9 cellular contexts compared by ENCODE assay signal in the genomic region with DNA sequence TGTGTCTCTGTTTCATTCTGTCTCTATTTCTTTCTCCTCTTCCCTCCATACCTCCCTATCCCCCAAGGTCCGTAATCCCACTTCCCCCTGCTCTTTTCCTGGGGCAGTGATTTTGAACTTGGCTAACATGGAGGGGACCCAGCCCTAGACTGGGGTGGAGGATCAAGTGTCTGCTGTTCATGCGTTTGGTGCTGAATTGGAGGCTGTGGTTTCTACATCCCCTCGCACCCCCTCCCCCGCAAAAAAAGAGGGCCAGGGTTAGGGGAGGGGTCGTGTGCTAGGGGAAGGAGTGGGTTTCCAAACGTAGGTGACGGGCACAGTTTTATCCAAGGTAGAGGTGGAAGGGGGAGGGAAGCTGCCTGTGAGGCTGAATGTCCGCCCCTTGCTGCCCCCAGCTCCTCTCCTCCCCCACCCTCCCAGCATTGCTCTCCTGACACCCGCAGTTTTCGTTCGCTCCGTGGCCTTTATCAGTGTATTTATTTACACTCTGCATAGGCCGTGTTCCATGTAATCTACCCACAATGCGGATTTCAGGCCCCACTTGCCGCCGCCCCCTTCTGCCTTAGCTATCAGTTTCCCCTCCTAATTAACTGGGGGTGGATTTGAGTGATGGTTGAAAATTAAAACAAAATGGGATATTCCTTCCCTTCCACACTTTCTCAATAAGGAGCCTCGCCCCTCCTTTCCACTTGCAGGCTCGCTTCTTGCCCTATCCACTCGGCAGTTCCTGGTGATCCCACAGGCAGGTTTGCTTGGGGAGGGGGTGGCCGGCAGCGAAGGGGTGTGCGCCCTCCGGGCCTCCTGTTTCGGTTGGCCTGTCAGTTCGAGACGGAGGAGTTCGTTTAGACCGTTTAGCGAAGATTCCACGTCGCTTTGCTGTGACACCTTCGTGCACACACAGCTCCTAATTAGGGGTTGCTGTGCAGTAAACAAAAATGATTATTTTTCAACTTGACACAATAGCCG. TPM values are rescaled to one million over a fixed set of nuclear protein-coding genes. Genes with fewer than 3 reads are reported as not detected.
DNase-seq lines count a peak whose midpoint lies in the region; FAIRE-seq and TF ChIP-seq lines count a peak whose summit lies in the region.
"Had no signal": no experiment of that assay in that cellular context is flagged by ENCODE, and none has a peak within 500 bp of the region (broad histone marks: within the 10 kb centered on the region; RNA-seq: fewer than 3 reads in every experiment).

No MANE protein-coding gene starts in this region.

- peaks cover 16% of the 10 kb centered on the region for H3K4me1 ChIP-seq in parathyroid adenoma

- H3K4me3 Mint-ChIP-seq in IgD-negative memory B cell: peak overlapping the region; percentile 59 to 84 (median 82)

- H3K27ac Mint-ChIP-seq in IgD-negative memory B cell: peak overlapping the region; percentile 46 to 74 (median 53)

- H3K27me3 Mint-ChIP-seq in IgD-negative memory B cell: peaks cover 38% of the 10 kb centered on the region

- peak overlapping the region; percentile 57 to 97 (median 82) for H3K4me3 ChIP-seq in dorsolateral prefrontal cortex
- H3K4me3 ChIP-seq in parathyroid adenoma (ENCODE audit: low read depth, low read length): no peak overlapping the region
- H3K4me3 ChIP-seq: HAP-1 had no signal

- H3K27me3 ChIP-seq in dorsolateral prefrontal cortex (no peaks in the 10 kb centered on the region), parathyroid adenoma (ENCODE audit: control insufficient read depth, insufficient read depth, low read length) (no peaks in the 10 kb centered on the region)

- H3K4me2 ChIP-seq in parathyroid adenoma (ENCODE audit: low read length): no peak overlapping the region

- no peaks in the 10 kb centered on the region for H3K9me3 Mint-ChIP-seq in IgD-negative memory B cell

- DNase-seq in NCI-H345 (lab: John Stamatoyannopoulos, UW): peak; percentile 6
- DNase-seq in NCI-H345 treated with DMSO at 0.1 percent for 48 hours (lab: John Stamatoyannopoulos, UW; ENCODE audit: unreplicated experiment): no peak
- peak in 1 of 10 donors; percentile 49 for DNase-seq in dorsolateral prefrontal cortex
- no peak for DNase-seq in NCI-H510A (lab: John Stamatoyannopoulos, UW)
- no peak for DNase-seq in HTR-8/SVneo (ENCODE audit: insufficient read length, low spot score)
- no peak for DNase-seq in SKM-1 (lab: John Stamatoyannopoulos, UW; ENCODE audit: unreplicated experiment)

- TF ChIP-seq CTCF in dorsolateral prefrontal cortex (IDR thresholded peaks at IDR 0.05 in 54 of 56, conservative IDR thresholded peaks at IDR 0.05 in 2 of 56; ENCODE audit: low read depth in 1 of 56, partially characterized antibody in 56 of 56): no peak
- no peak for TF ChIP-seq CTCF in parathyroid adenoma (IDR thresholded peaks at IDR 0.05)

- peak overlapping the region; percentile 82 for H2AFZ ChIP-seq in parathyroid adenoma

- no peaks in the 10 kb centered on the region for H3K9me3 ChIP-seq in parathyroid adenoma (ENCODE audit: control insufficient read depth, low read length)
- H3K9me3 ChIP-seq: HAP-1 had no signal

- intact Hi-C loops in dorsolateral prefrontal cortex (cut with DNase I): loop anchor here (5.0 kb wide), 4 partner anchors 44 to 151 kb away; no protein-coding TSS in a partner anchor

- no peaks in the 10 kb centered on the region for H3K79me2 ChIP-seq in parathyroid adenoma

- H3K36me3 Mint-ChIP-seq in IgD-negative memory B cell: no peaks in the 10 kb centered on the region

- peak overlapping the region; percentile 19 for H3K9ac ChIP-seq in parathyroid adenoma

- H3K36me3 ChIP-seq in parathyroid adenoma (ENCODE audit: control insufficient read depth, insufficient read depth, low read length): no peaks in the 10 kb centered on the region
- H3K36me3 ChIP-seq: HAP-1 had no signal

- peaks cover 6 to 13% (median 13%) of the 10 kb centered on the region in 3 donors for H3K4me1 Mint-ChIP-seq in IgD-negative memory B cell

- H3K27ac ChIP-seq in dorsolateral prefrontal cortex (peak overlapping the region; percentile 86 to 99 (median 98)), parathyroid adenoma (peak overlapping the region; percentile 82)

- FAIRE-seq in HTR-8/SVneo (lab: Jason Lieb, UNC): no peak

RNA-seq across cellular contexts. Expression of gene GNAO1, which starts 2.0 kb away (rescaled TPM):
- polyA plus RNA-seq in IgD-negative memory B cell: 0.58 TPM
- total RNA-seq in dorsolateral prefrontal cortex: 100 to 1,000 TPM; 319 to 543 (median 428) TPM
